ENCODE assay signal across 1 cellular context in genomic region chr12:92921877-92922276, GRCh38.
TF ChIP-seq lines count a peak whose summit lies in the region.

No MANE protein-coding gene starts in this region.

TF ChIP-seq in SK-N-SH, 30 proteins besides CTCF, POLR2A, EP300 and RAD21 (continued from another document):
- TF ChIP-seq REST (IDR thresholded peaks at IDR 0.05; ENCODE audit: low read depth, low read length), result no peak
- TF ChIP-seq RCOR1 (IDR thresholded peaks at IDR 0.05; ENCODE audit: low read length), result no peak
- no peak for TF ChIP-seq ELF1 (IDR thresholded peaks at IDR 0.05)
- no peak for TF ChIP-seq IRF3 (IDR thresholded peaks at IDR 0.05; ENCODE audit: low read depth, low read length)
- TF ChIP-seq FOXJ3 (CRISPR knock-in tag; IDR thresholded peaks at IDR 0.05), result no peak
- TF ChIP-seq NFIC (IDR thresholded peaks at IDR 0.05; ENCODE audit: borderline replicate concordance), result no peak
- no peak for TF ChIP-seq TAF1 (IDR thresholded peaks at IDR 0.05; ENCODE audit: borderline replicate concordance, low read depth, low read length)
